Comparison of ENCODE assay signal across 19 cellular contexts in the genomic region with DNA sequence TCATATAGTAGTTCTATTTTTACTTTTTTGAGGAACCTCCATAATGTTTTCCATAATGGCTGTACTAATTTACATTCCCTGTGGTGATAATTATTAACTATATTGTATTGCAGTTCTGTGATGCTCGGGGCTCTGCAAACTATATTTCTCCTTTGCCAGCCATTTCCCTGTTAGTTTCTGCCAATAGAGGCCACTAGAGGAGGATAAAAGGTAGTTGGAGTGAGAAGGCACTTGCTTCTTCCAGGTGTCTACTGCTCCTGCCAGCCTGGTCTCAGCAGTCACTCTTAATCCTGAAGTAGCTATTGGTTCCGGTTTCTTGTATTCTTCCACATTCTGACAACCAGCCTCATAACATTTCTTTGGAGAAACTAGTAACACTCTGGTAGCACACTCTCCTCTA.
DNase-seq lines count a peak whose midpoint lies in the region; ATAC-seq and TF ChIP-seq lines count a peak whose summit lies in the region.
"Had no signal": no experiment of that assay in that cellular context is flagged by ENCODE, and none has a peak within 500 bp of the region (broad histone marks: within the 10 kb centered on the region; RNA-seq: fewer than 3 reads in every experiment).

No MANE protein-coding gene starts in this region.

- H3K9me2 ChIP-seq in SK-N-SH = no peaks in the 10 kb centered on the region

- H3K4me2 ChIP-seq in SK-N-SH (no peak overlapping the region), parathyroid adenoma (ENCODE audit: low read length) (no peak overlapping the region)
- H3K4me2 ChIP-seq: smooth muscle cell had no signal

- H3K36me3 ChIP-seq in SK-N-SH (replicated peaks in 1 of 2; ENCODE audit: control insufficient read depth in 1 of 2, insufficient read depth in 2 of 2, low read length in 1 of 2) = no peaks in the 10 kb centered on the region
- no peaks in the 10 kb centered on the region for H3K36me3 ChIP-seq in parathyroid adenoma (ENCODE audit: control insufficient read depth, insufficient read depth, low read length)
- no peaks in the 10 kb centered on the region for H3K36me3 ChIP-seq in lower lobe of right lung
- H3K36me3 ChIP-seq: SJCRH30 had no signal

- H3K9me3 ChIP-seq in SK-N-SH = no peaks in the 10 kb centered on the region
- no peaks in the 10 kb centered on the region for H3K9me3 ChIP-seq in parathyroid adenoma (ENCODE audit: control insufficient read depth, low read length)
- H3K9me3 ChIP-seq in lower lobe of right lung = no peaks in the 10 kb centered on the region
- H3K9me3 ChIP-seq: SJCRH30 had no signal

- TF ChIP-seq CTCF in SK-N-SH (IDR thresholded peaks at IDR 0.05) = 0 out of 2 replicates have a peak, but pooled peaks have one; percentile 11
- TF ChIP-seq CTCF in parathyroid adenoma (IDR thresholded peaks at IDR 0.05) = peak; percentile 7
- no peak for TF ChIP-seq CTCF in lower lobe of right lung (IDR thresholded peaks at IDR 0.05)

- no peaks in the 10 kb centered on the region for H4K20me1 ChIP-seq in SK-N-SH (ENCODE audit: insufficient read depth)

- H3K27ac ChIP-seq in SK-N-SH (ENCODE audit: low read depth in 2 of 2, low read length in 1 of 2) (no peak overlapping the region), parathyroid adenoma (no peak overlapping the region), lower lobe of right lung (no peak overlapping the region)
- H3K27ac ChIP-seq: SJCRH30 had no signal

- H2AFZ ChIP-seq in SK-N-SH (ENCODE audit: low read depth) (no peak overlapping the region), parathyroid adenoma (no peak overlapping the region)

- POLR2A ChIA-PET in SK-N-SH (lab: Yijun Ruan, JAX) = no interaction called here

- intact Hi-C loops in lower lobe of right lung (cut with DNase I) = no loop called here

- ATAC-seq in SK-N-SH treated with all-trans-retinoic acid at 6 μM for 48 hours (no peak), lower lobe of right lung (no peak)
- ATAC-seq in stimulated activated effector memory CD8-positive, alpha-beta T cell treated with anti-CD3 and anti-CD28 coated beads, Interleukin-12 subunit alpha, Interleukin-12 subunit beta, amount 100 ng/mL, for 72 hours = no peak
- ATAC-seq: activated CD4-positive, CD25-positive, alpha-beta regulatory T cell treated with anti-CD3 and anti-CD28 coated beads, Interleukin-2, amount 50 U/mL, for 24 hours; activated naive CD4-positive, alpha-beta T cell treated with anti-CD3 and anti-CD28 coated beads, Interleukin-2, amount 50 U/mL, for 72 hours; K562 had no signal

- H3K79me2 ChIP-seq in SK-N-SH (ENCODE audit: insufficient read depth) (no peaks in the 10 kb centered on the region), parathyroid adenoma (no peaks in the 10 kb centered on the region)

- H3K36me3 Mint-ChIP-seq in stimulated activated effector memory CD8-positive, alpha-beta T cell treated with anti-CD3 and anti-CD28 coated beads, Interleukin-12 subunit alpha, Interleukin-12 subunit beta, amount 100 ng/mL, for 72 hours = no peaks in the 10 kb centered on the region
- H3K36me3 Mint-ChIP-seq: activated naive CD4-positive, alpha-beta T cell treated with anti-CD3 and anti-CD28 coated beads, Interleukin-2, amount 50 U/mL, for 72 hours; CD4-positive, alpha-beta memory T cell had no signal

- no peak for DNase-seq in SK-N-SH
- DNase-seq in NCI-H69 (lab: John Stamatoyannopoulos, UW) = peak; percentile 85
- DNase-seq in dermis blood vessel endothelial cell = peak; percentile 7
- no peak for DNase-seq in lower lobe of right lung
- no peak for DNase-seq in stimulated activated effector memory CD8-positive, alpha-beta T cell treated with anti-CD3 and anti-CD28 coated beads, Interleukin-12 subunit alpha, Interleukin-12 subunit beta, amount 100 ng/mL, for 72 hours (ENCODE audit: low spot score in 2 of 2)
- no peak for DNase-seq in middle frontal gyrus (ENCODE audit: extremely low spot score, low spot score)
- DNase-seq: CD4-positive, alpha-beta memory T cell; erythroblast; NCI-H2029 treated with DMSO at 0.1 percent for 48 hours; NCI-H526; SJCRH30; stimulated activated CD4-positive, alpha-beta T cell treated with anti-CD3 and anti-CD28 coated beads, Interleukin-4, amount 100 ng/mL, for 4 hours; T-helper 2 cell had no signal

- CTCF ChIA-PET in SK-N-SH (lab: Yijun Ruan, JAX) = interaction anchor here (0.8 to 1.1 kb wide), 2 partner anchors 15 to 137 kb away, joined by 3 read pairs; no protein-coding TSS in a partner anchor

- H3K4me1 ChIP-seq in SK-N-SH (ENCODE audit: control insufficient read depth in 1 of 2, insufficient read depth in 2 of 2, low read depth in 1 of 2, low read length in 1 of 2) = peaks cover 0 to 4% of the 10 kb centered on the region in 2 experiments; a peak in 2 of 4 replicates
- H3K4me1 ChIP-seq in parathyroid adenoma = no peaks in the 10 kb centered on the region
- no peaks in the 10 kb centered on the region for H3K4me1 ChIP-seq in lower lobe of right lung

- H3K4me1 Mint-ChIP-seq in stimulated activated effector memory CD8-positive, alpha-beta T cell treated with anti-CD3 and anti-CD28 coated beads, Interleukin-12 subunit alpha, Interleukin-12 subunit beta, amount 100 ng/mL, for 72 hours = no peaks in the 10 kb centered on the region
- H3K4me1 Mint-ChIP-seq: CD4-positive, alpha-beta memory T cell had no signal

- H3K9me3 Mint-ChIP-seq in stimulated activated effector memory CD8-positive, alpha-beta T cell treated with anti-CD3 and anti-CD28 coated beads, Interleukin-12 subunit alpha, Interleukin-12 subunit beta, amount 100 ng/mL, for 72 hours = peaks cover 8% of the 10 kb centered on the region

- H3F3A ChIP-seq in SK-N-SH (replicated peaks; ENCODE audit: insufficient read depth) = no peaks in the 10 kb centered on the region

- no peak overlapping the region for H3K27ac Mint-ChIP-seq in stimulated activated effector memory CD8-positive, alpha-beta T cell treated with anti-CD3 and anti-CD28 coated beads, Interleukin-12 subunit alpha, Interleukin-12 subunit beta, amount 100 ng/mL, for 72 hours
- H3K27ac Mint-ChIP-seq: activated naive CD4-positive, alpha-beta T cell treated with anti-CD3 and anti-CD28 coated beads, Interleukin-2, amount 50 U/mL, for 72 hours; CD4-positive, alpha-beta memory T cell had no signal

- H3K27me3 ChIP-seq in SK-N-SH (ENCODE audit: insufficient read depth) (no peaks in the 10 kb centered on the region), parathyroid adenoma (ENCODE audit: control insufficient read depth, insufficient read depth, low read length) (no peaks in the 10 kb centered on the region), lower lobe of right lung (ENCODE audit: low read depth) (no peaks in the 10 kb centered on the region)
- H3K27me3 ChIP-seq: SJCRH30 had no signal

- WGBS in SK-N-SH (ENCODE audit: low lambda C conversion rate) = 49% methylated on average over 2 of the region's 2 CpGs

- no peak for TF ChIP-seq EP300 in SK-N-SH (IDR thresholded peaks at IDR 0.05; ENCODE audit: borderline replicate concordance in 1 of 2, low read depth in 1 of 2, low read length in 1 of 2)

- H3K4me3 ChIP-seq in SK-N-SH (ENCODE audit: low read depth in 2 of 2, low read length in 1 of 2) (no peak overlapping the region), parathyroid adenoma (ENCODE audit: low read depth, low read length) (no peak overlapping the region), lower lobe of right lung (no peak overlapping the region)
- H3K4me3 ChIP-seq: K562, SJCRH30, smooth muscle cell had no signal

- H3K4me3 Mint-ChIP-seq in stimulated activated effector memory CD8-positive, alpha-beta T cell treated with anti-CD3 and anti-CD28 coated beads, Interleukin-12 subunit alpha, Interleukin-12 subunit beta, amount 100 ng/mL, for 72 hours = no peak overlapping the region
- H3K4me3 Mint-ChIP-seq: CD4-positive, alpha-beta memory T cell had no signal

- no peak overlapping the region for H3K9ac ChIP-seq in SK-N-SH
- H3K9ac ChIP-seq in parathyroid adenoma = no peak overlapping the region

- TF ChIP-seq RAD21 in SK-N-SH (IDR thresholded peaks at IDR 0.05; ENCODE audit: low read length) = peak; percentile 28; the same call in 1 of the 2 replicates

TF ChIP-seq in SK-N-SH, 30 proteins besides CTCF, POLR2A, EP300 and RAD21:
- no peak for TF ChIP-seq NFIC (IDR thresholded peaks at IDR 0.05; ENCODE audit: borderline replicate concordance)

TF ChIP-seq in SK-N-SH treated with all-trans-retinoic acid at 6 μM for 48 hours, 23 proteins besides CTCF, POLR2A, EP300 and RAD21 (continues in another document):
- TF ChIP-seq ISL1 (CRISPR knock-in tag; IDR thresholded peaks at IDR 0.05) = no peak
- no peak for TF ChIP-seq TCF4 (CRISPR knock-in tag; IDR thresholded peaks at IDR 0.05; ENCODE audit: borderline replicate concordance)
- TF ChIP-seq BACH2 (CRISPR knock-in tag; IDR thresholded peaks at IDR 0.05; ENCODE audit: borderline replicate concordance) = no peak
- no peak for TF ChIP-seq ZFP30 (CRISPR knock-in tag; IDR thresholded peaks at IDR 0.05)
- TF ChIP-seq ZNF565 (CRISPR knock-in tag; conservative IDR thresholded peaks at IDR 0.05; ENCODE audit: low read depth) = no peak
- TF ChIP-seq ZC3H10 (CRISPR knock-in tag; IDR thresholded peaks at IDR 0.05) = no peak
- no peak for TF ChIP-seq ZNF8 (CRISPR knock-in tag; IDR thresholded peaks at IDR 0.05)
- no peak for TF ChIP-seq PPARA (CRISPR knock-in tag; IDR thresholded peaks at IDR 0.05; ENCODE audit: borderline replicate concordance)
- no peak for TF ChIP-seq TOX (CRISPR knock-in tag; IDR thresholded peaks at IDR 0.05; ENCODE audit: borderline replicate concordance)
- TF ChIP-seq, protein P1, sequence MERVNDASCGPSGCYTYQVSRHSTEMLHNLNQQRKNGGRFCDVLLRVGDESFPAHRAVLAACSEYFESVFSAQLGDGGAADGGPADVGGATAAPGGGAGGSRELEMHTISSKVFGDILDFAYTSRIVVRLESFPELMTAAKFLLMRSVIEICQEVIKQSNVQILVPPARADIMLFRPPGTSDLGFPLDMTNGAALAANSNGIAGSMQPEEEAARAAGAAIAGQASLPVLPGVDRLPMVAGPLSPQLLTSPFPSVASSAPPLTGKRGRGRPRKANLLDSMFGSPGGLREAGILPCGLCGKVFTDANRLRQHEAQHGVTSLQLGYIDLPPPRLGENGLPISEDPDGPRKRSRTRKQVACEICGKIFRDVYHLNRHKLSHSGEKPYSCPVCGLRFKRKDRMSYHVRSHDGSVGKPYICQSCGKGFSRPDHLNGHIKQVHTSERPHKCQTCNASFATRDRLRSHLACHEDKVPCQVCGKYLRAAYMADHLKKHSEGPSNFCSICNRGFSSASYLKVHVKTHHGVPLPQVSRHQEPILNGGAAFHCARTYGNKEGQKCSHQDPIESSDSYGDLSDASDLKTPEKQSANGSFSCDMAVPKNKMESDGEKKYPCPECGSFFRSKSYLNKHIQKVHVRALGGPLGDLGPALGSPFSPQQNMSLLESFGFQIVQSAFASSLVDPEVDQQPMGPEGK (CRISPR knock-in tag; IDR thresholded peaks at IDR 0.05; ENCODE audit: borderline replicate concordance) = no peak

Comparison
In these comparisons a context has a peak if more than half of its experiments do, and no peak if none do; other contexts are left out.
1. DNase-seq: peak in NCI-H69 (single experiment) and dermis blood vessel endothelial cell (single experiment); none in SK-N-SH (single experiment), lower lobe of right lung (single experiment), stimulated activated effector memory CD8-positive, alpha-beta T cell treated with anti-CD3 and anti-CD28 coated beads, Interleukin-12 subunit alpha, Interleukin-12 subunit beta, amount 100 ng/mL, for 72 hours (0 of 2) and middle frontal gyrus (single experiment).